8 cellular contexts compared by ENCODE assay signal in genomic region chr17:42682400-42683384, GRCh38. TPM values are rescaled to one million over a fixed set of nuclear protein-coding genes. Genes with fewer than 3 reads are reported as not detected.
DNase-seq lines count a peak whose midpoint lies in the region; ATAC-seq and TF ChIP-seq lines count a peak whose summit lies in the region.

Gene CNTNAP1, plus strand, starts transcription at chr17:42682531. Its CDS starts 299 bp downstream, at chr17:42682830.

- H3K4me3 Mint-ChIP-seq in IgD-negative memory B cell (peak within 1 kb of the TSS; percentile 72 to 91 (median 84)), T-helper 17 cell (peak within 1 kb of the TSS; percentile 90)
- H3K4me3 Mint-ChIP-seq in effector memory CD8-positive, alpha-beta T cell: peak within 1 kb of the TSS; percentile 71 to 81

- ATAC-seq in T-helper 17 cell: no peak
- no peak for ATAC-seq in effector memory CD8-positive, alpha-beta T cell (replicated peaks)
- no peak for ATAC-seq in activated CD4-positive, CD25-positive, alpha-beta regulatory T cell treated with anti-CD3 and anti-CD28 coated beads, Interleukin-2, amount 50 U/mL, for 24 hours

- peak within 1 kb of the TSS; percentile 83 to 89 (median 84) for H3K27ac Mint-ChIP-seq in IgD-negative memory B cell
- H3K27ac Mint-ChIP-seq in T-helper 17 cell: peak within 1 kb of the TSS; percentile 78
- peak within 1 kb of the TSS in 1 of 2 donors; percentile 83 for H3K27ac Mint-ChIP-seq in effector memory CD8-positive, alpha-beta T cell

- no peaks in the 10 kb centered on the region for H3K27me3 ChIP-seq in thyroid gland

- WGBS in thyroid gland, 2 donors: 2 to 3% methylated on average over 29 to 44 of the region's 51 CpGs

- intact Hi-C loops in thyroid gland (cut with DNase I): no loop called here

- TF ChIP-seq CTCF in thyroid gland (IDR thresholded peaks at IDR 0.05): no peak

- H3K27ac ChIP-seq in thyroid gland: peak within 1 kb of the TSS in 2 of 3 donors; percentile 29 to 39

- TF ChIP-seq POLR2A in thyroid gland (IDR thresholded peaks at IDR 0.05): no peak

- peak; percentile 89 for DNase-seq in EL
- DNase-seq in T-helper 17 cell: no peak
- no peak for DNase-seq in effector memory CD8-positive, alpha-beta T cell
- DNase-seq in medulla oblongata (ENCODE audit: extremely low spot score): peak; percentile 73
- DNase-seq in thyroid gland: peak; percentile 22 to 32
- no peak for DNase-seq in NCI-H1048 (lab: John Stamatoyannopoulos, UW)

- H3K9me3 ChIP-seq in T-helper 17 cell (ENCODE audit: control insufficient read depth, low read length, poor library complexity, severe bottlenecking) (no peaks in the 10 kb centered on the region), thyroid gland (no peaks in the 10 kb centered on the region)

- H3K9me3 Mint-ChIP-seq in IgD-negative memory B cell: no peaks in the 10 kb centered on the region
- no peaks in the 10 kb centered on the region for H3K9me3 Mint-ChIP-seq in effector memory CD8-positive, alpha-beta T cell

- H3K4me3 ChIP-seq in thyroid gland (replicated peaks in 1 of 3): peak within 1 kb of the TSS in 1 of 3 donors; percentile 16

- peaks cover 25 to 33% (median 31%) of the 10 kb centered on the region in 3 donors for H3K4me1 Mint-ChIP-seq in IgD-negative memory B cell
- H3K4me1 Mint-ChIP-seq in T-helper 17 cell: peaks cover 41% of the 10 kb centered on the region
- peaks cover 37 to 38% of the 10 kb centered on the region in 2 donors for H3K4me1 Mint-ChIP-seq in effector memory CD8-positive, alpha-beta T cell (ENCODE audit: low read depth in 2 of 2)

- H3K27me3 Mint-ChIP-seq in IgD-negative memory B cell: peaks cover 16% of the 10 kb centered on the region
- peaks cover 16% of the 10 kb centered on the region for H3K27me3 Mint-ChIP-seq in T-helper 17 cell
- H3K27me3 Mint-ChIP-seq in effector memory CD8-positive, alpha-beta T cell: peaks cover 26 to 62% of the 10 kb centered on the region in 2 donors

- H3K36me3 Mint-ChIP-seq in IgD-negative memory B cell: no peaks in the 10 kb centered on the region
- H3K36me3 Mint-ChIP-seq in T-helper 17 cell (ENCODE audit: low read depth): peaks cover 5% of the 10 kb centered on the region
- H3K36me3 Mint-ChIP-seq in effector memory CD8-positive, alpha-beta T cell (ENCODE audit: insufficient read depth): peaks cover 19% of the 10 kb centered on the region

- no peaks in the 10 kb centered on the region for H3K36me3 ChIP-seq in thyroid gland

- H3K4me1 ChIP-seq in thyroid gland: peaks cover 31 to 55% of the 10 kb centered on the region in 2 donors

RNA-seq across cellular contexts. Expression of gene CNTNAP1, which starts in this region (rescaled TPM):
- polyA plus RNA-seq in IgD-negative memory B cell: 1.1 TPM
- total RNA-seq in T-helper 17 cell: 1 to 10 TPM; 3.9 to 6.9 TPM
- 1 to 10 TPM; 2.3 to 4.2 (median 2.5) TPM for total RNA-seq in thyroid gland

Comparison
In these comparisons a context has a peak if more than half of its experiments do, and no peak if none do; other contexts are left out.
1. DNase-seq: peak in EL (single experiment), medulla oblongata (single experiment) and thyroid gland (2 of 2); none in T-helper 17 cell (0 of 3), effector memory CD8-positive, alpha-beta T cell (0 of 3) and NCI-H1048 (single experiment).
2. Peak in every context shown above with its lines, with median percentiles within 50 percentile points of each other: H3K4me3 Mint-ChIP-seq.